ENCODE assay signal across 28 cellular contexts in genomic region chr3:73258057-73258456, GRCh38.
"Had no signal": no experiment of that assay in that cellular context is flagged by ENCODE, and none has a peak within 500 bp of the region (broad histone marks: within the 10 kb centered on the region; RNA-seq: fewer than 3 reads in every experiment).

No MANE protein-coding gene starts in this region.

- H3K4me3 Mint-ChIP-seq: activated B cell treated with CpG ODN at 0.5 μM for 24 hours; activated CD8-positive, alpha-beta T cell treated with anti-CD3 and anti-CD28 coated beads for 36 hours; activated naive CD8-positive, alpha-beta T cell; activated T-cell treated with anti-CD3 and anti-CD28 coated beads, Interleukin-2, amount 50 U/mL, for 4 hours; activated T-helper 17 cell treated with anti-CD3 and anti-CD28 coated beads, Interleukin-2, amount 50 U/mL, for 72 hours; central memory CD8-positive, alpha-beta T cell; dendritic cell treated with granulocyte-macrophage colony-stimulating factor and Interleukin-4, amounts not matched to agents 40 ng/mL and 50 ng/mL, for 4 days; endodermal cell had no signal

- H3K4me3 ChIP-seq: coronary artery, dorsolateral prefrontal cortex had no signal

- H3K36me3 Mint-ChIP-seq: activated naive CD8-positive, alpha-beta T cell had no signal

- H3K27me3 ChIP-seq: brain microvascular endothelial cell had no signal

- H3K27ac ChIP-seq: brain microvascular endothelial cell, coronary artery, dorsolateral prefrontal cortex, VCaP had no signal

- ATAC-seq: activated CD4-positive, CD25-positive, alpha-beta regulatory T cell treated with anti-CD3 and anti-CD28 coated beads, Interleukin-2, amount 50 U/mL, for 24 hours; activated CD8-positive, alpha-beta T cell treated with anti-CD3 and anti-CD28 coated beads for 36 hours; activated T-cell treated with anti-CD3 and anti-CD28 coated beads, Interleukin-2, amount 50 U/mL, for 4 hours; activated T-helper 17 cell treated with anti-CD3 and anti-CD28 coated beads, Interleukin-2, amount 50 U/mL, for 72 hours; esophagus mucosa had no signal

- DNase-seq: activated B cell treated with CpG ODN at 0.5 μM for 24 hours; activated CD4-positive, alpha-beta T cell treated with anti-CD3 and anti-CD28 coated beads for 48 hours; activated CD4-positive, alpha-beta T cell treated with anti-CD3 and anti-CD28 coated beads, Interleukin-2, amount 50 U/mL, for 1 hour; activated CD4-positive, alpha-beta T cell treated with anti-CD3 and anti-CD28 coated beads, Interleukin-2, amount 50 U/mL, for 48 hours; activated CD8-positive, alpha-beta memory T cell treated with anti-CD3 and anti-CD28 coated beads for 24 hours; activated CD8-positive, alpha-beta T cell treated with anti-CD3 and anti-CD28 coated beads for 36 hours; activated effector memory CD4-positive, alpha-beta T cell treated with Interleukin-2 at 50 U/mL for 16 hours; activated gamma-delta T cell treated with Interleukin-2 at 50 U/mL for 16 hours; activated naive CD4-positive, alpha-beta T cell treated with anti-CD3 and anti-CD28 coated beads, Interleukin-2, amount 50 U/mL, for 16 hours; activated naive CD4-positive, alpha-beta T cell treated with Interleukin-2 at 50 U/mL for 16 hours; activated T-cell treated with anti-CD3 and anti-CD28 coated beads, Interleukin-2, amount 50 U/mL, for 4 hours; amniotic stem cell; anterior cingulate cortex; brain microvascular endothelial cell; dorsolateral prefrontal cortex; effector memory CD4-positive, alpha-beta T cell; foreskin fibroblast; head of caudate nucleus; T-helper 2 cell had no signal

- H3K27ac Mint-ChIP-seq: activated B cell treated with CpG ODN at 0.5 μM for 24 hours; activated CD8-positive, alpha-beta T cell treated with anti-CD3 and anti-CD28 coated beads for 36 hours; activated naive CD8-positive, alpha-beta T cell; activated T-helper 17 cell treated with anti-CD3 and anti-CD28 coated beads, Interleukin-2, amount 50 U/mL, for 72 hours; dendritic cell treated with granulocyte-macrophage colony-stimulating factor and Interleukin-4, amounts not matched to agents 40 ng/mL and 50 ng/mL, for 4 days; endodermal cell had no signal

- H3K36me3 ChIP-seq: brain microvascular endothelial cell had no signal

- H3K9me3 Mint-ChIP-seq: activated B cell treated with CpG ODN at 0.5 μM for 24 hours; activated CD8-positive, alpha-beta T cell treated with anti-CD3 and anti-CD28 coated beads for 36 hours; activated T-cell treated with anti-CD3 and anti-CD28 coated beads, Interleukin-2, amount 50 U/mL, for 4 hours; central memory CD8-positive, alpha-beta T cell; dendritic cell treated with granulocyte-macrophage colony-stimulating factor and Interleukin-4, amounts not matched to agents 40 ng/mL and 50 ng/mL, for 4 days; endodermal cell had no signal

- H3K4me1 Mint-ChIP-seq: activated B cell treated with CpG ODN at 0.5 μM for 24 hours; activated T-helper 17 cell treated with anti-CD3 and anti-CD28 coated beads, Interleukin-2, amount 50 U/mL, for 72 hours; central memory CD8-positive, alpha-beta T cell had no signal
